18 cellular contexts compared by ENCODE assay signal in genomic region chr2:144582651-144583361, GRCh38.
A peak's percentile ranks its signal among the peaks of the same experiment; 100 is the strongest.
DNase-seq lines count a peak whose midpoint lies in the region; ATAC-seq and TF ChIP-seq lines count a peak whose summit lies in the region.
"Had no signal": no experiment of that assay in that cellular context is flagged by ENCODE, and none has a peak within 500 bp of the region (broad histone marks: within the 10 kb centered on the region; RNA-seq: fewer than 3 reads in every experiment).

No MANE protein-coding gene starts in this region.

- H3K9ac ChIP-seq in IMR-90 (ENCODE audit: low read depth, low read length) (no peak overlapping the region), mesendoderm (ENCODE audit: low read length) (no peak overlapping the region)

- H3K4me2 ChIP-seq in IMR-90 (ENCODE audit: low read depth, low read length) (no peak overlapping the region), mesendoderm (ENCODE audit: low read length) (no peak overlapping the region)
- H3K4me2 ChIP-seq: PC-9 had no signal

- peak overlapping the region; percentile 29; the same call in 1 of the 2 replicates for H2BK20ac ChIP-seq in IMR-90 (ENCODE audit: low read depth, low read length)

- H2BK120ac ChIP-seq in IMR-90 (ENCODE audit: low read depth, low read length) (peak overlapping the region; percentile 27; the same call in 1 of the 2 replicates), mesendoderm (ENCODE audit: low read depth, low read length) (no peak overlapping the region)

- peaks cover 7% of the 10 kb centered on the region for H3K4me1 ChIP-seq in CD8-positive, alpha-beta T cell (ENCODE audit: insufficient read depth, low read length)
- H3K4me1 ChIP-seq in IMR-90 (ENCODE audit: control insufficient read depth, insufficient read depth, low read length) = peaks cover 3% of the 10 kb centered on the region; the same call in 1 of the 2 replicates
- peaks cover 12% of the 10 kb centered on the region for H3K4me1 ChIP-seq in mesendoderm (ENCODE audit: control insufficient read depth, low read depth, low read length)
- H3K4me1 ChIP-seq: sigmoid colon, SJSA1, suprapubic skin had no signal

- no peak for ATAC-seq in CD8-positive, alpha-beta T cell
- no peak for ATAC-seq in IMR-90 (ENCODE audit: low read depth)
- no peak for ATAC-seq in activated B cell treated with CpG ODN at 0.5 μM for 24 hours (ENCODE audit: low read depth)
- no peak for ATAC-seq in HG03159 (IDR thresholded peaks at IDR 0.05; ENCODE audit: unreplicated experiment)

- dilution Hi-C loops in IMR-90 (cut with HindIII; ENCODE audit: low sequenced_read_pairs, unreplicated experiment) = no loop called here

- intact Hi-C loops in CD8-positive, alpha-beta T cell (cut with DNase I, micrococcal nuclease) = no loop called here
- intact Hi-C loops in IMR-90 (cut with micrococcal nuclease) = no loop called here
- intact Hi-C loops in activated B cell treated with CpG ODN at 0.5 μM for 24 hours (cut with micrococcal nuclease) = no loop called here

- 78% methylated on average over 7 of the region's 12 CpGs; no CpG with 5 or more reads in 1 of the 2 experiments for whole genome bisulfite sequencing in IMR-90 (ENCODE audit: extremely low coverage in 2 of 2, insufficient read length in 1 of 2), 2 experiments
- no CpG with 5 or more reads among the region's 12 CpGs for WGBS in mesendoderm (ENCODE audit: extremely low coverage, insufficient coverage, low lambda C conversion rate)

- H2BK5ac ChIP-seq in IMR-90 (ENCODE audit: low read depth, low read length, poor library complexity, severe bottlenecking) (no peak overlapping the region), mesendoderm (ENCODE audit: low read length) (no peak overlapping the region)

- peaks cover 28% of the 10 kb centered on the region for H3K4me1 Mint-ChIP-seq in CD8-positive, alpha-beta T cell (ENCODE audit: low read depth)
- H3K4me1 Mint-ChIP-seq in activated B cell treated with CpG ODN at 0.5 μM for 24 hours = peaks cover 47% of the 10 kb centered on the region
- H3K4me1 Mint-ChIP-seq in activated CD4-positive, alpha-beta memory T cell treated with anti-CD3 and anti-CD28 coated beads, Interleukin-2, amount 10 ng/mL, durations not matched to agents 7 days and 5 days = peaks cover 7% of the 10 kb centered on the region

- TF ChIP-seq RAD21 in IMR-90 (IDR thresholded peaks at IDR 0.05; ENCODE audit: low read length) = no peak

- H4K8ac ChIP-seq in IMR-90 (ENCODE audit: low read depth in 2 of 2, low read length in 2 of 2) = no peak overlapping the region
- no peak overlapping the region for H4K8ac ChIP-seq in mesendoderm (ENCODE audit: low read depth, low read length)

- H3K4ac ChIP-seq in IMR-90 (ENCODE audit: low read depth, low read length) (no peak overlapping the region), mesendoderm (ENCODE audit: low read depth, low read length) (no peak overlapping the region)

- H4K5ac ChIP-seq in IMR-90 (ENCODE audit: low read depth, low read length) (no peak overlapping the region), mesendoderm (ENCODE audit: low read length) (no peak overlapping the region)

- H2AK9ac ChIP-seq in IMR-90 (replicated peaks; ENCODE audit: low read depth, low read length, poor library complexity) = no peak overlapping the region

- no peaks in the 10 kb centered on the region for H3K79me2 ChIP-seq in mesendoderm (ENCODE audit: control insufficient read depth, insufficient read depth, low read length)

- peak overlapping the region; percentile 9 for H3K4me3 Mint-ChIP-seq in CD8-positive, alpha-beta T cell
- H3K4me3 Mint-ChIP-seq in activated B cell treated with CpG ODN at 0.5 μM for 24 hours = no peak overlapping the region
- H3K4me3 Mint-ChIP-seq in activated CD4-positive, alpha-beta memory T cell treated with anti-CD3 and anti-CD28 coated beads, Interleukin-2, amount 10 ng/mL, durations not matched to agents 7 days and 5 days = no peak overlapping the region

- TF ChIP-seq CTCF in CD8-positive, alpha-beta T cell (IDR thresholded peaks at IDR 0.05) = no peak
- TF ChIP-seq CTCF in IMR-90 (conservative IDR thresholded peaks at IDR 0.05; ENCODE audit: low read depth, low read length) (no peak), activated B cell treated with CpG ODN at 0.5 μM for 24 hours (IDR thresholded peaks at IDR 0.05) (no peak)

- H3K36me3 ChIP-seq in CD8-positive, alpha-beta T cell (ENCODE audit: insufficient read depth, low read length) = no peaks in the 10 kb centered on the region
- H3K36me3 ChIP-seq in IMR-90 (ENCODE audit: control insufficient read depth, insufficient read depth, low read length) = no peaks in the 10 kb centered on the region
- H3K36me3 ChIP-seq in mesendoderm (ENCODE audit: control insufficient read depth, insufficient read depth, low read length) = no peaks in the 10 kb centered on the region
- H3K36me3 ChIP-seq: sigmoid colon, SJSA1, suprapubic skin had no signal

- H3K23ac ChIP-seq in IMR-90 (ENCODE audit: low read depth, low read length) (no peak overlapping the region), mesendoderm (ENCODE audit: low read length) (no peak overlapping the region)

- H3K18ac ChIP-seq in IMR-90 (ENCODE audit: low read depth, low read length) (no peak overlapping the region), mesendoderm (ENCODE audit: low read length) (no peak overlapping the region)

- no peak overlapping the region for H3K27ac ChIP-seq in CD8-positive, alpha-beta T cell (ENCODE audit: low read depth, low read length)
- no peak overlapping the region for H3K27ac ChIP-seq in IMR-90 (ENCODE audit: insufficient read depth, low read length)
- H3K27ac ChIP-seq in mesendoderm (ENCODE audit: low read depth, low read length) = no peak overlapping the region
- H3K27ac ChIP-seq: epithelial cell of prostate, PC-9, sigmoid colon, SJSA1, suprapubic skin had no signal

- H4K91ac ChIP-seq in IMR-90 (ENCODE audit: insufficient read depth, low read depth, low read length) = no peak overlapping the region; the same call in 1 of the 2 replicates

- in situ Hi-C loops in IMR-90 (cut with MboI; ENCODE audit: low sequenced_read_pairs) = no loop called here

- H3K4me3 ChIP-seq in CD8-positive, alpha-beta T cell (ENCODE audit: low read depth, low read length) = no peak overlapping the region
- no peak overlapping the region for H3K4me3 ChIP-seq in IMR-90 (ENCODE audit: insufficient read depth, low read depth, low read length)
- no peak overlapping the region for H3K4me3 ChIP-seq in mesendoderm (ENCODE audit: low read length)
- H3K4me3 ChIP-seq: PC-9, sigmoid colon, SJSA1, suprapubic skin had no signal

- DNase-seq in CD8-positive, alpha-beta T cell = no peak
- no peak for DNase-seq in IMR-90
- DNase-seq in activated B cell treated with CpG ODN at 0.5 μM for 24 hours = no peak
- DNase-seq in mesendoderm = peak; percentile 27
- no peak for DNase-seq in activated CD4-positive, alpha-beta memory T cell treated with anti-CD3 and anti-CD28 coated beads, Interleukin-2, amount 10 ng/mL, durations not matched to agents 7 days and 5 days
- DNase-seq in NCI-H2171 treated with DMSO at 0.1 percent for 48 hours (lab: John Stamatoyannopoulos, UW) = no peak
- DNase-seq in 8988T = no peak
- DNase-seq: activated CD4-positive, alpha-beta T cell treated with anti-CD3 and anti-CD28 coated beads, Interleukin-2, amount 50 U/mL, for 1 hour; activated T-cell treated with anti-CD3 and anti-CD28 coated beads, Interleukin-2, amount 50 U/mL, for 48 hours; NCI-H510A treated with DMSO at 0.1 percent for 48 hours; PC-9; sigmoid colon; stimulated activated CD4-positive, alpha-beta T cell treated with anti-CD3 and anti-CD28 coated beads, Interleukin-2, amount 100 ng/mL, for 24 hours; T1000 had no signal

- H3K9me1 ChIP-seq in IMR-90 (ENCODE audit: insufficient read depth, low read length) = no peaks in the 10 kb centered on the region

- H3K27me3 ChIP-seq in CD8-positive, alpha-beta T cell (ENCODE audit: insufficient read depth, low read length) = no peaks in the 10 kb centered on the region
- H3K27me3 ChIP-seq in IMR-90 (ENCODE audit: control insufficient read depth, insufficient read depth, low read length) (no peaks in the 10 kb centered on the region), mesendoderm (ENCODE audit: insufficient read depth, low read length, poor library complexity) (no peaks in the 10 kb centered on the region)
- H3K27me3 ChIP-seq: sigmoid colon, SJSA1, suprapubic skin had no signal

- H3K56ac ChIP-seq in IMR-90 (ENCODE audit: extremely low read depth, insufficient read depth, low read length) (no peak overlapping the region), mesendoderm (ENCODE audit: low read length) (peak overlapping the region; percentile 25)

- CTCF ChIA-PET in CD8-positive, alpha-beta T cell (lab: Charles Lee) = no interaction called here
- CTCF ChIA-PET in IMR-90 (lab: Yijun Ruan, JAX) (interaction anchor here (0.6 to 1.1 kb wide), 3 partner anchors 10 to 827 kb away, joined by 3 to 4 read pairs (median 3); no protein-coding TSS in a partner anchor), activated B cell treated with CpG ODN at 0.5 μM for 24 hours (lab: Charles Lee) (interaction anchor here (0.6 kb wide), 1 partner anchor 59 kb away, joined by 7 read pairs; no protein-coding TSS in a partner anchor)
- CTCF ChIA-PET in activated CD4-positive, alpha-beta memory T cell treated with anti-CD3 and anti-CD28 coated beads, Interleukin-2, amount 10 ng/mL, durations not matched to agents 7 days and 5 days (lab: Charles Lee) = no interaction called here

- no peak overlapping the region for H3K14ac ChIP-seq in IMR-90 (replicated peaks; ENCODE audit: low read depth, low read length)

- no peaks in the 10 kb centered on the region for H3K27me3 Mint-ChIP-seq in CD8-positive, alpha-beta T cell (ENCODE audit: low read depth)
- H3K27me3 Mint-ChIP-seq in activated B cell treated with CpG ODN at 0.5 μM for 24 hours = no peaks in the 10 kb centered on the region
- peaks cover 30% of the 10 kb centered on the region for H3K27me3 Mint-ChIP-seq in activated CD4-positive, alpha-beta memory T cell treated with anti-CD3 and anti-CD28 coated beads, Interleukin-2, amount 10 ng/mL, durations not matched to agents 7 days and 5 days

- TF ChIP-seq POLR2A in IMR-90 (IDR thresholded peaks at IDR 0.05; ENCODE audit: low read depth, low read length) = no peak

- no peak overlapping the region for H2AK5ac ChIP-seq in IMR-90 (ENCODE audit: low read depth, low read length)
- no peak overlapping the region for H2AK5ac ChIP-seq in mesendoderm (ENCODE audit: low read length)

- H2BK15ac ChIP-seq in IMR-90 (ENCODE audit: low read depth, low read length) (peak overlapping the region; percentile 82; the same call in 2 of the 3 replicates), mesendoderm (replicated peaks; ENCODE audit: low read depth) (no peak overlapping the region)

- no peak overlapping the region for H2AFZ ChIP-seq in IMR-90 (replicated peaks; ENCODE audit: low read length, poor library complexity)
- H2AFZ ChIP-seq: PC-9 had no signal

- no peaks in the 10 kb centered on the region for H3K9me3 Mint-ChIP-seq in CD8-positive, alpha-beta T cell
- no peaks in the 10 kb centered on the region for H3K9me3 Mint-ChIP-seq in activated B cell treated with CpG ODN at 0.5 μM for 24 hours
- no peaks in the 10 kb centered on the region for H3K9me3 Mint-ChIP-seq in activated CD4-positive, alpha-beta memory T cell treated with anti-CD3 and anti-CD28 coated beads, Interleukin-2, amount 10 ng/mL, durations not matched to agents 7 days and 5 days

- POLR2A ChIA-PET in CD8-positive, alpha-beta T cell (lab: Charles Lee) = no interaction called here
- POLR2A ChIA-PET in IMR-90 (lab: Charles Lee; ENCODE audit: unreplicated experiment) (no interaction called here), activated B cell treated with CpG ODN at 0.5 μM for 24 hours (lab: Charles Lee) (no interaction called here)
- POLR2A ChIA-PET in activated CD4-positive, alpha-beta memory T cell treated with anti-CD3 and anti-CD28 coated beads, Interleukin-2, amount 10 ng/mL, durations not matched to agents 7 days and 5 days (lab: Charles Lee) = no interaction called here

- H4K20me1 ChIP-seq in IMR-90 (ENCODE audit: insufficient read depth, low read length) = no peaks in the 10 kb centered on the region

- H3K36me3 Mint-ChIP-seq in CD8-positive, alpha-beta T cell = no peaks in the 10 kb centered on the region
- H3K36me3 Mint-ChIP-seq in activated B cell treated with CpG ODN at 0.5 μM for 24 hours (ENCODE audit: low read depth) = no peaks in the 10 kb centered on the region
- H3K36me3 Mint-ChIP-seq in activated CD4-positive, alpha-beta memory T cell treated with anti-CD3 and anti-CD28 coated beads, Interleukin-2, amount 10 ng/mL, durations not matched to agents 7 days and 5 days (ENCODE audit: low read depth) = no peaks in the 10 kb centered on the region

- no peaks in the 10 kb centered on the region for H3K79me1 ChIP-seq in IMR-90 (ENCODE audit: low read depth in 1 of 2, low read length in 2 of 2)
- H3K79me1 ChIP-seq in mesendoderm (ENCODE audit: low read length) = no peaks in the 10 kb centered on the region

- H3K9me3 ChIP-seq in CD8-positive, alpha-beta T cell (ENCODE audit: low read length) = no peaks in the 10 kb centered on the region
- no peaks in the 10 kb centered on the region for H3K9me3 ChIP-seq in IMR-90 (ENCODE audit: control insufficient read depth, insufficient read depth, low read length)
- H3K9me3 ChIP-seq: sigmoid colon, SJSA1, suprapubic skin had no signal

- H3K27ac Mint-ChIP-seq in CD8-positive, alpha-beta T cell = no peak overlapping the region
- H3K27ac Mint-ChIP-seq in activated B cell treated with CpG ODN at 0.5 μM for 24 hours = peak overlapping the region; percentile 22
- no peak overlapping the region for H3K27ac Mint-ChIP-seq in activated CD4-positive, alpha-beta memory T cell treated with anti-CD3 and anti-CD28 coated beads, Interleukin-2, amount 10 ng/mL, durations not matched to agents 7 days and 5 days

- BruUV-seq in IMR-90 (replicated peaks; lab: Mats Ljungman, UMichigan) = no TSS peak

Comparison
In these comparisons a context has a peak if more than half of its experiments do, and no peak if none do; other contexts are left out.
1. CTCF ChIA-PET loops: an anchor here in IMR-90 (0.6 to 1.1 kb wide) and activated B cell treated with CpG ODN at 0.5 μM for 24 hours (0.6 kb wide); none called in CD8-positive, alpha-beta T cell and activated CD4-positive, alpha-beta memory T cell treated with anti-CD3 and anti-CD28 coated beads, Interleukin-2, amount 10 ng/mL, durations not matched to agents 7 days and 5 days.